Comparison of ENCODE assay signal across 1 cellular context in genomic region chr18:35240664-35241522, GRCh38.
A peak's percentile ranks its signal among the peaks of the same experiment; 100 is the strongest.
TF ChIP-seq lines count a peak whose summit lies in the region.

ZNF397 (plus strand) TSS chr18:35241034; CDS start chr18:35242471, 1,437 bp downstream.

TF ChIP-seq in HepG2, 621 proteins besides CTCF, POLR2A, EP300 and RAD21 (continued from another document and continues in another):
- no peak for TF ChIP-seq ZNF230 (CRISPR knock-in tag; IDR thresholded peaks at IDR 0.05)
- TF ChIP-seq, protein P1, sequence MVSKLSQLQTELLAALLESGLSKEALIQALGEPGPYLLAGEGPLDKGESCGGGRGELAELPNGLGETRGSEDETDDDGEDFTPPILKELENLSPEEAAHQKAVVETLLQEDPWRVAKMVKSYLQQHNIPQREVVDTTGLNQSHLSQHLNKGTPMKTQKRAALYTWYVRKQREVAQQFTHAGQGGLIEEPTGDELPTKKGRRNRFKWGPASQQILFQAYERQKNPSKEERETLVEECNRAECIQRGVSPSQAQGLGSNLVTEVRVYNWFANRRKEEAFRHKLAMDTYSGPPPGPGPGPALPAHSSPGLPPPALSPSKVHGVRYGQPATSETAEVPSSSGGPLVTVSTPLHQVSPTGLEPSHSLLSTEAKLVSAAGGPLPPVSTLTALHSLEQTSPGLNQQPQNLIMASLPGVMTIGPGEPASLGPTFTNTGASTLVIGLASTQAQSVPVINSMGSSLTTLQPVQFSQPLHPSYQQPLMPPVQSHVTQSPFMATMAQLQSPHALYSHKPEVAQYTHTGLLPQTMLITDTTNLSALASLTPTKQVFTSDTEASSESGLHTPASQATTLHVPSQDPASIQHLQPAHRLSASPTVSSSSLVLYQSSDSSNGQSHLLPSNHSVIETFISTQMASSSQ (IDR thresholded peaks at IDR 0.05; ENCODE audit: low read depth): no peak
- TF ChIP-seq, protein P1 (CRISPR knock-in tag; IDR thresholded peaks at IDR 0.05; ENCODE audit: borderline replicate concordance): no peak; the same call in 1 of the 2 replicates
- 0 out of 2 replicates have a peak, but pooled peaks have one; percentile 27 for TF ChIP-seq GZF1 (CRISPR knock-in tag; IDR thresholded peaks at IDR 0.05)
- TF ChIP-seq, protein P2, sequence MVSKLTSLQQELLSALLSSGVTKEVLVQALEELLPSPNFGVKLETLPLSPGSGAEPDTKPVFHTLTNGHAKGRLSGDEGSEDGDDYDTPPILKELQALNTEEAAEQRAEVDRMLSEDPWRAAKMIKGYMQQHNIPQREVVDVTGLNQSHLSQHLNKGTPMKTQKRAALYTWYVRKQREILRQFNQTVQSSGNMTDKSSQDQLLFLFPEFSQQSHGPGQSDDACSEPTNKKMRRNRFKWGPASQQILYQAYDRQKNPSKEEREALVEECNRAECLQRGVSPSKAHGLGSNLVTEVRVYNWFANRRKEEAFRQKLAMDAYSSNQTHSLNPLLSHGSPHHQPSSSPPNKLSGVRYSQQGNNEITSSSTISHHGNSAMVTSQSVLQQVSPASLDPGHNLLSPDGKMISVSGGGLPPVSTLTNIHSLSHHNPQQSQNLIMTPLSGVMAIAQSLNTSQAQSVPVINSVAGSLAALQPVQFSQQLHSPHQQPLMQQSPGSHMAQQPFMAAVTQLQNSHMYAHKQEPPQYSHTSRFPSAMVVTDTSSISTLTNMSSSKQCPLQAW (CRISPR knock-in tag; IDR thresholded peaks at IDR 0.05): peak; percentile 87
- peak; percentile 93 for TF ChIP-seq RBFOX2 (IDR thresholded peaks at IDR 0.05; ENCODE audit: low read depth, low read length)
- TF ChIP-seq KDM1A (CRISPR knock-in tag; IDR thresholded peaks at IDR 0.05): no peak
- TF ChIP-seq ARNT2 (CRISPR knock-in tag; IDR thresholded peaks at IDR 0.05; ENCODE audit: low read depth): peak; percentile 79; the same call in 1 of the 2 replicates
- no peak for TF ChIP-seq ZNF720 (CRISPR knock-in tag; IDR thresholded peaks at IDR 0.05)
- TF ChIP-seq MEIS2 (CRISPR knock-in tag; IDR thresholded peaks at IDR 0.05): peak; percentile 49; the same call in 1 of the 2 replicates
- no peak for TF ChIP-seq ZFP36 (IDR thresholded peaks at IDR 0.05; ENCODE audit: borderline replicate concordance, low read depth, low read length, partially characterized antibody)
- peak; percentile 89 for TF ChIP-seq ETV5 (CRISPR knock-in tag; IDR thresholded peaks at IDR 0.05; ENCODE audit: borderline replicate concordance)
- peak; percentile 91 for TF ChIP-seq SAP130 (CRISPR knock-in tag; IDR thresholded peaks at IDR 0.05; ENCODE audit: low read depth)
- TF ChIP-seq, protein P3, sequence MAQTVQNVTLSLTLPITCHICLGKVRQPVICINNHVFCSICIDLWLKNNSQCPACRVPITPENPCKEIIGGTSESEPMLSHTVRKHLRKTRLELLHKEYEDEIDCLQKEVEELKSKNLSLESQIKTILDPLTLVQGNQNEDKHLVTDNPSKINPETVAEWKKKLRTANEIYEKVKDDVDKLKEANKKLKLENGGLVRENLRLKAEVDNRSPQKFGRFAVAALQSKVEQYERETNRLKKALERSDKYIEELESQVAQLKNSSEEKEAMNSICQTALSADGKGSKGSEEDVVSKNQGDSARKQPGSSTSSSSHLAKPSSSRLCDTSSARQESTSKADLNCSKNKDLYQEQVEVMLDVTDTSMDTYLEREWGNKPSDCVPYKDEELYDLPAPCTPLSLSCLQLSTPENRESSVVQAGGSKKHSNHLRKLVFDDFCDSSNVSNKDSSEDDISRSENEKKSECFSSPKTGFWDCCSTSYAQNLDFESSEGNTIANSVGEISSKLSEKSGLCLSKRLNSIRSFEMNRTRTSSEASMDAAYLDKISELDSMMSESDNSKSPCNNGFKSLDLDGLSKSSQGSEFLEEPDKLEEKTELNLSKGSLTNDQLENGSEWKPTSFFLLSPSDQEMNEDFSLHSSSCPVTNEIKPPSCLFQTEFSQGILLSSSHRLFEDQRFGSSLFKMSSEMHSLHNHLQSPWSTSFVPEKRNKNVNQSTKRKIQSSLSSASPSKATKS (CRISPR knock-in tag; IDR thresholded peaks at IDR 0.05): 0 out of 2 replicates have a peak, but pooled peaks have one; percentile 84
- no peak for TF ChIP-seq SNRNP70 (IDR thresholded peaks at IDR 0.05; ENCODE audit: low read depth, low read length)
- peak; percentile 52; the same call in 1 of the 2 replicates for TF ChIP-seq NR2C2 (CRISPR knock-in tag; IDR thresholded peaks at IDR 0.05; ENCODE audit: borderline replicate concordance)
- TF ChIP-seq LRRFIP1 (CRISPR knock-in tag; conservative IDR thresholded peaks at IDR 0.05): no peak
- TF ChIP-seq, protein P4, sequence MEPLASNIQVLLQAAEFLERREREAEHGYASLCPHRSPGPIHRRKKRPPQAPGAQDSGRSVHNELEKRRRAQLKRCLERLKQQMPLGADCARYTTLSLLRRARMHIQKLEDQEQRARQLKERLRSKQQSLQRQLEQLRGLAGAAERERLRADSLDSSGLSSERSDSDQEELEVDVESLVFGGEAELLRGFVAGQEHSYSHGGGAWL (CRISPR knock-in tag; IDR thresholded peaks at IDR 0.05): no peak; the same call in 1 of the 2 replicates
- no peak for TF ChIP-seq ZNF251 (CRISPR knock-in tag; IDR thresholded peaks at IDR 0.05)
- TF ChIP-seq CENPX (CRISPR knock-in tag; IDR thresholded peaks at IDR 0.05): no peak
- TF ChIP-seq SP1 (IDR thresholded peaks at IDR 0.05): no peak
- peak; percentile 90 for TF ChIP-seq SP1 (CRISPR knock-in tag; IDR thresholded peaks at IDR 0.05)
- peak; percentile 94 for TF ChIP-seq POLR2G (IDR thresholded peaks at IDR 0.05; ENCODE audit: low read depth, low read length)
- no peak for TF ChIP-seq LBX2 (CRISPR knock-in tag; IDR thresholded peaks at IDR 0.05; ENCODE audit: borderline replicate concordance)
- TF ChIP-seq, protein P5, sequence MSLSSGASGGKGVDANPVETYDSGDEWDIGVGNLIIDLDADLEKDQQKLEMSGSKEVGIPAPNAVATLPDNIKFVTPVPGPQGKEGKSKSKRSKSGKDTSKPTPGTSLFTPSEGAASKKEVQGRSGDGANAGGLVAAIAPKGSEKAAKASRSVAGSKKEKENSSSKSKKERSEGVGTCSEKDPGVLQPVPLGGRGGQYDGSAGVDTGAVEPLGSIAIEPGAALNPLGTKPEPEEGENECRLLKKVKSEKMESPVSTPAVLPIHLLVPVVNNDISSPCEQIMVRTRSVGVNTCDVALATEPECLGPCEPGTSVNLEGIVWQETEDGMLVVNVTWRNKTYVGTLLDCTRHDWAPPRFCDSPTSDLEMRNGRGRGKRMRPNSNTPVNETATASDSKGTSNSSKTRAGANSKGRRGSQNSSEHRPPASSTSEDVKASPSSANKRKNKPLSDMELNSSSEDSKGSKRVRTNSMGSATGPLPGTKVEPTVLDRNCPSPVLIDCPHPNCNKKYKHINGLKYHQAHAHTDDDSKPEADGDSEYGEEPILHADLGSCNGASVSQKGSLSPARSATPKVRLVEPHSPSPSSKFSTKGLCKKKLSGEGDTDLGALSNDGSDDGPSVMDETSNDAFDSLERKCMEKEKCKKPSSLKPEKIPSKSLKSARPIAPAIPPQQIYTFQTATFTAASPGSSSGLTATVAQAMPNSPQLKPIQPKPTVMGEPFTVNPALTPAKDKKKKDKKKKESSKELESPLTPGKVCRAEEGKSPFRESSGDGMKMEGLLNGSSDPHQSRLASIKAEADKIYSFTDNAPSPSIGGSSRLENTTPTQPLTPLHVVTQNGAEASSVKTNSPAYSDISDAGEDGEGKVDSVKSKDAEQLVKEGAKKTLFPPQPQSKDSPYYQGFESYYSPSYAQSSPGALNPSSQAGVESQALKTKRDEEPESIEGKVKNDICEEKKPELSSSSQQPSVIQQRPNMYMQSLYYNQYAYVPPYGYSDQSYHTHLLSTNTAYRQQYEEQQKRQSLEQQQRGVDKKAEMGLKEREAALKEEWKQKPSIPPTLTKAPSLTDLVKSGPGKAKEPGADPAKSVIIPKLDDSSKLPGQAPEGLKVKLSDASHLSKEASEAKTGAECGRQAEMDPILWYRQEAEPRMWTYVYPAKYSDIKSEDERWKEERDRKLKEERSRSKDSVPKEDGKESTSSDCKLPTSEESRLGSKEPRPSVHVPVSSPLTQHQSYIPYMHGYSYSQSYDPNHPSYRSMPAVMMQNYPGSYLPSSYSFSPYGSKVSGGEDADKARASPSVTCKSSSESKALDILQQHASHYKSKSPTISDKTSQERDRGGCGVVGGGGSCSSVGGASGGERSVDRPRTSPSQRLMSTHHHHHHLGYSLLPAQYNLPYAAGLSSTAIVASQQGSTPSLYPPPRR (CRISPR knock-in tag; IDR thresholded peaks at IDR 0.05; ENCODE audit: borderline replicate concordance): no peak
- no peak for TF ChIP-seq DNMT3B (CRISPR knock-in tag; conservative IDR thresholded peaks at IDR 0.05)
- TF ChIP-seq, protein P6, sequence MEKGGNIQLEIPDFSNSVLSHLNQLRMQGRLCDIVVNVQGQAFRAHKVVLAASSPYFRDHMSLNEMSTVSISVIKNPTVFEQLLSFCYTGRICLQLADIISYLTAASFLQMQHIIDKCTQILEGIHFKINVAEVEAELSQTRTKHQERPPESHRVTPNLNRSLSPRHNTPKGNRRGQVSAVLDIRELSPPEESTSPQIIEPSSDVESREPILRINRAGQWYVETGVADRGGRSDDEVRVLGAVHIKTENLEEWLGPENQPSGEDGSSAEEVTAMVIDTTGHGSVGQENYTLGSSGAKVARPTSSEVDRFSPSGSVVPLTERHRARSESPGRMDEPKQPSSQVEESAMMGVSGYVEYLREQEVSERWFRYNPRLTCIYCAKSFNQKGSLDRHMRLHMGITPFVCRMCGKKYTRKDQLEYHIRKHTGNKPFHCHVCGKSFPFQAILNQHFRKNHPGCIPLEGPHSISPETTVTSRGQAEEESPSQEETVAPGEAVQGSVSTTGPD (CRISPR knock-in tag; IDR thresholded peaks at IDR 0.05): no peak
- TF ChIP-seq, protein P7, sequence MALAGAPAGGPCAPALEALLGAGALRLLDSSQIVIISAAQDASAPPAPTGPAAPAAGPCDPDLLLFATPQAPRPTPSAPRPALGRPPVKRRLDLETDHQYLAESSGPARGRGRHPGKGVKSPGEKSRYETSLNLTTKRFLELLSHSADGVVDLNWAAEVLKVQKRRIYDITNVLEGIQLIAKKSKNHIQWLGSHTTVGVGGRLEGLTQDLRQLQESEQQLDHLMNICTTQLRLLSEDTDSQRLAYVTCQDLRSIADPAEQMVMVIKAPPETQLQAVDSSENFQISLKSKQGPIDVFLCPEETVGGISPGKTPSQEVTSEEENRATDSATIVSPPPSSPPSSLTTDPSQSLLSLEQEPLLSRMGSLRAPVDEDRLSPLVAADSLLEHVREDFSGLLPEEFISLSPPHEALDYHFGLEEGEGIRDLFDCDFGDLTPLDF (CRISPR knock-in tag; IDR thresholded peaks at IDR 0.05): peak; percentile 83
- TF ChIP-seq ZNF24 (IDR thresholded peaks at IDR 0.05): no peak
- TF ChIP-seq ZNF280D (CRISPR knock-in tag; IDR thresholded peaks at IDR 0.05): peak; percentile 35; the same call in 1 of the 2 replicates
- TF ChIP-seq ZFAT (CRISPR knock-in tag; conservative IDR thresholded peaks at IDR 0.05): no peak
- TF ChIP-seq MZF1 (CRISPR knock-in tag; IDR thresholded peaks at IDR 0.05; ENCODE audit: borderline replicate concordance): no peak
- TF ChIP-seq MATR3 (CRISPR knock-in tag; IDR thresholded peaks at IDR 0.05): no peak
- peak; percentile 74 for TF ChIP-seq CHD2 (IDR thresholded peaks at IDR 0.05; ENCODE audit: low read depth, low read length)
- TF ChIP-seq NFKB2 (CRISPR knock-in tag; IDR thresholded peaks at IDR 0.05; ENCODE audit: borderline replicate concordance): peak; percentile 80; the same call in 1 of the 2 replicates
